ENCODE assay signal across 25 cellular contexts in genomic region chr2:44286884-44287638, GRCh38. TPM values are rescaled to one million over a fixed set of nuclear protein-coding genes. Genes with fewer than 3 reads are reported as not detected.
"Had no signal": no experiment of that assay in that cellular context is flagged by ENCODE, and none has a peak within 500 bp of the region (broad histone marks: within the 10 kb centered on the region; RNA-seq: fewer than 3 reads in every experiment).

No MANE protein-coding gene starts in this region.

- H3K27ac Mint-ChIP-seq: activated CD4-positive, alpha-beta T cell treated with anti-CD3 and anti-CD28 coated beads, Interleukin-2, amount 10 ng/mL, durations not matched to agents 7 days and 5 days; activated naive CD8-positive, alpha-beta T cell treated with anti-CD3 and anti-CD28 coated beads for 36 hours; activated T-cell treated with anti-CD3 and anti-CD28 coated beads, Interleukin-2, amount 50 U/mL, for 72 hours had no signal

- H3K4me3 ChIP-seq: coronary artery, esophagus squamous epithelium, lung, right atrium auricular region, skin epidermis had no signal

- H3K27me3 Mint-ChIP-seq: activated naive CD8-positive, alpha-beta T cell treated with anti-CD3 and anti-CD28 coated beads for 36 hours had no signal

- DNase-seq: activated CD4-positive, alpha-beta T cell treated with anti-CD3 and anti-CD28 coated beads, Interleukin-2, amount 10 ng/mL, durations not matched to agents 7 days and 5 days; activated CD4-positive, CD25-positive, alpha-beta regulatory T cell; activated CD8-positive, alpha-beta memory T cell treated with anti-CD3 and anti-CD28 coated beads, Interleukin-2, amount 50 U/mL, for 48 hours; activated gamma-delta T cell treated with Interleukin-2 at 50 U/mL for 16 hours; activated naive CD8-positive, alpha-beta T cell treated with anti-CD3 and anti-CD28 coated beads for 36 hours; activated T-cell treated with anti-CD3 and anti-CD28 coated beads, Interleukin-2, amount 50 U/mL, for 72 hours; amygdala; brain microvascular endothelial cell; esophagus squamous epithelium; kidney glomerular epithelial cell; midbrain; naive thymus-derived CD8-positive, alpha-beta T cell; posterior cingulate gyrus; stimulated activated CD4-positive, alpha-beta T cell treated with anti-CD3 and anti-CD28 coated beads, Interleukin-4, amount 100 ng/mL, for 4 hours; stimulated activated CD8-positive, alpha-beta memory T cell treated with anti-CD3 and anti-CD28 coated beads, Interleukin-4, amount 100 ng/mL, for 48 hours; stimulated activated naive CD4-positive, alpha-beta T cell treated with Interleukin-2 at 50 U/mL for 16 hours; trophoblast cell had no signal

- H3K36me3 ChIP-seq: brain microvascular endothelial cell, esophagus squamous epithelium, neutrophil, right atrium auricular region had no signal

- H3K9me3 ChIP-seq: esophagus squamous epithelium, neutrophil, right atrium auricular region had no signal

- H3K9me3 Mint-ChIP-seq: activated CD4-positive, alpha-beta T cell treated with anti-CD3 and anti-CD28 coated beads, Interleukin-2, amount 10 ng/mL, durations not matched to agents 7 days and 5 days; activated naive CD8-positive, alpha-beta T cell treated with anti-CD3 and anti-CD28 coated beads for 36 hours; activated T-cell treated with anti-CD3 and anti-CD28 coated beads, Interleukin-2, amount 50 U/mL, for 72 hours; central memory CD8-positive, alpha-beta T cell; naive thymus-derived CD8-positive, alpha-beta T cell had no signal

- H3K36me3 Mint-ChIP-seq: activated naive CD8-positive, alpha-beta T cell treated with anti-CD3 and anti-CD28 coated beads for 36 hours had no signal

- H3K4me3 Mint-ChIP-seq: activated CD4-positive, alpha-beta T cell treated with anti-CD3 and anti-CD28 coated beads, Interleukin-2, amount 10 ng/mL, durations not matched to agents 7 days and 5 days; activated naive CD8-positive, alpha-beta T cell treated with anti-CD3 and anti-CD28 coated beads for 36 hours; activated T-cell treated with anti-CD3 and anti-CD28 coated beads, Interleukin-2, amount 50 U/mL, for 72 hours; central memory CD8-positive, alpha-beta T cell; naive thymus-derived CD8-positive, alpha-beta T cell had no signal

- ATAC-seq: activated T-cell treated with anti-CD3 and anti-CD28 coated beads, Interleukin-2, amount 50 U/mL, for 72 hours; naive thymus-derived CD8-positive, alpha-beta T cell had no signal

- H3K27me3 ChIP-seq: brain microvascular endothelial cell, neutrophil, right atrium auricular region had no signal

- FAIRE-seq: TTC549 had no signal

- H3K27ac ChIP-seq: brain microvascular endothelial cell, coronary artery, esophagus squamous epithelium, neutrophil, right atrium auricular region, skin epidermis had no signal

- H3K4me1 Mint-ChIP-seq: activated CD4-positive, alpha-beta T cell treated with anti-CD3 and anti-CD28 coated beads, Interleukin-2, amount 10 ng/mL, durations not matched to agents 7 days and 5 days; activated naive CD8-positive, alpha-beta T cell treated with anti-CD3 and anti-CD28 coated beads for 36 hours; central memory CD8-positive, alpha-beta T cell had no signal

RNA-seq across cellular contexts. Expression of gene SLC3A1, which starts 11.8 kb away (rescaled TPM):
- total RNA-seq: activated naive CD8-positive, alpha-beta T cell treated with anti-CD3 and anti-CD28 coated beads for 36 hours; glomerular endothelial cell; right atrium auricular region had no signal
